In genomic region chr2:241833101-241833937, GRCh38 we compare ENCODE assay signal across 20 cellular contexts. TPM values are rescaled to one million over a fixed set of nuclear protein-coding genes. Genes with fewer than 3 reads are reported as not detected.
A peak's percentile ranks its signal among the peaks of the same experiment; 100 is the strongest.
DNase-seq lines count a peak whose midpoint lies in the region; TF ChIP-seq lines count a peak whose summit lies in the region.
"Had no signal": no experiment of that assay in that cellular context is flagged by ENCODE, and none has a peak within 500 bp of the region (broad histone marks: within the 10 kb centered on the region; RNA-seq: fewer than 3 reads in every experiment).

No MANE protein-coding gene starts in this region.

- no peaks in the 10 kb centered on the region for H4K20me1 ChIP-seq in GM23248 (ENCODE audit: insufficient read depth)

- H3F3A ChIP-seq in GM23248 (ENCODE audit: insufficient read depth) = peaks cover 6% of the 10 kb centered on the region; the same call in 1 of the 2 replicates

- H3K9me2 ChIP-seq in GM23248 (ENCODE audit: insufficient read depth) = no peaks in the 10 kb centered on the region

- H3K27ac ChIP-seq in 22Rv1 (peak overlapping the region; percentile 34), GM23248 (peak overlapping the region; percentile 21; the same call in 1 of the 2 replicates)
- H3K27ac ChIP-seq: heart right ventricle, ovary, spleen, upper lobe of left lung had no signal

- H3K4me3 ChIP-seq in GM23248 (no peak overlapping the region), foreskin fibroblast (ENCODE audit: low read depth in 1 of 2, low read length in 2 of 2) (no peak overlapping the region)
- H3K4me3 ChIP-seq: heart right ventricle, ovary, spleen, upper lobe of left lung had no signal

- H3K9me3 ChIP-seq in GM23248 (ENCODE audit: low read depth) = no peaks in the 10 kb centered on the region
- H3K9me3 ChIP-seq: heart right ventricle, ovary, upper lobe of left lung had no signal

- no peak overlapping the region for H3K9ac ChIP-seq in GM23248

- no peaks in the 10 kb centered on the region for H3K79me2 ChIP-seq in GM23248 (ENCODE audit: insufficient read depth)

- peaks cover 15% of the 10 kb centered on the region; the same call in 1 of the 2 replicates for H3K27me3 ChIP-seq in GM23248 (replicated peaks; ENCODE audit: insufficient read depth)
- H3K27me3 ChIP-seq: ovary, upper lobe of left lung had no signal

- no peaks in the 10 kb centered on the region for H3K36me3 ChIP-seq in GM23248 (ENCODE audit: low read depth)
- H3K36me3 ChIP-seq: heart right ventricle, ovary, spleen, upper lobe of left lung had no signal

- H3K4me2 ChIP-seq in GM23248 (ENCODE audit: unreplicated experiment) = peak overlapping the region; percentile 32

- peak; percentile 64 for DNase-seq in GM23248
- peak; percentile 44 for DNase-seq in astrocyte of the hippocampus (ENCODE audit: low read depth, low spot score)
- peak; percentile 30 to 62 for DNase-seq in foreskin fibroblast
- DNase-seq in cerebellar nuclear complex (lab: John Stamatoyannopoulos, UW) = no peak
- DNase-seq in NCI-H1105 treated with DMSO at 0.1 percent for 48 hours (lab: John Stamatoyannopoulos, UW) = no peak
- DNase-seq in NCI-H1092 (lab: John Stamatoyannopoulos, UW) = no peak
- no peak for DNase-seq in activated effector memory CD4-positive, alpha-beta T cell treated with Interleukin-2 at 50 U/mL for 16 hours
- DNase-seq: activated CD4-positive, alpha-beta T cell treated with anti-CD3 and anti-CD28 coated beads, Interleukin-2, amount 50 U/mL, for 1 hour; COR-L47; GDM1; heart right ventricle; kidney glomerular epithelial cell; NCI-H1092 treated with DMSO at 0.1 percent for 48 hours; NCI-H2227 treated with DMSO at 0.1 percent for 48 hours; ovary; spleen had no signal

- H3K4me1 ChIP-seq in GM23248 (ENCODE audit: insufficient read depth) = 0 out of 2 replicates have a peak, but pooled peaks cover 5% of the 10 kb centered on the region
- H3K4me1 ChIP-seq: heart right ventricle, spleen, upper lobe of left lung had no signal

- in situ Hi-C loops in GM23248 (cut with MboI) = no loop called here

- peak overlapping the region; percentile 20; the same call in 1 of the 2 replicates for H2AFZ ChIP-seq in GM23248

- WGBS in GM23248 (ENCODE audit: low coverage in 1 of 2, low lambda C conversion rate in 2 of 2, missing lambda C conversion rate in 2 of 2), 2 experiments = 29 to 34% methylated on average over 19 of the region's 19 CpGs

- TF ChIP-seq CTCF in 22Rv1 (IDR thresholded peaks at IDR 0.05) (no peak), foreskin fibroblast (IDR thresholded peaks at IDR 0.05; ENCODE audit: low read depth, low read length) (no peak)

RNA-seq across cellular contexts. Expression of gene NEU4, which starts 24.3 kb away (rescaled TPM):
- not detected in 2 replicates for total RNA-seq in GM23248 (2014; rRNA removed; shearing (Covaris generic))
- not detected in 2 replicates for polyA plus RNA-seq in GM23248 (2016; fragmentation: Nextera tagmentation; extraction: Ambion mirVana)
- total RNA-seq: bronchial epithelial cell, SK-MEL-5 had no signal

RNA-seq across cellular contexts. Expression of gene PDCD1, which starts 25.4 kb away (rescaled TPM):
- not detected in 2 replicates for total RNA-seq in GM23248 (2014; rRNA removed; shearing (Covaris generic))
- not detected in 2 replicates for polyA plus RNA-seq in GM23248 (2016; fragmentation: Nextera tagmentation; extraction: Ambion mirVana)
- total RNA-seq: bronchial epithelial cell, SK-MEL-5 had no signal

RNA-seq across cellular contexts. Expression of gene RTP5, which starts 36.2 kb away (rescaled TPM):
- total RNA-seq in GM23248 (2014; rRNA removed; shearing (Covaris generic)) = not detected in 2 replicates
- not detected in 2 replicates for polyA plus RNA-seq in GM23248 (2016; fragmentation: Nextera tagmentation; extraction: Ambion mirVana)
- total RNA-seq: bronchial epithelial cell, heart right ventricle, SK-MEL-5 had no signal
- polyA plus RNA-seq: ovary had no signal

RNA-seq across cellular contexts. Expression of gene GAL3ST2, which starts 56.7 kb away (rescaled TPM):
- not detected in 2 replicates for total RNA-seq in GM23248 (2014; rRNA removed; shearing (Covaris generic))
- not detected in 2 replicates for polyA plus RNA-seq in GM23248 (2016; fragmentation: Nextera tagmentation; extraction: Ambion mirVana)
- total RNA-seq: bronchial epithelial cell, SK-MEL-5 had no signal
- polyA plus RNA-seq: heart right ventricle, spleen had no signal

Comparison
In these comparisons a context has a peak if more than half of its experiments do, and no peak if none do; other contexts are left out.
1. DNase-seq: peak in GM23248 (single experiment), astrocyte of the hippocampus (single experiment) and foreskin fibroblast (2 of 2); none in cerebellar nuclear complex (0 of 2), NCI-H1105 treated with DMSO at 0.1 percent for 48 hours (single experiment), NCI-H1092 (single experiment) and activated effector memory CD4-positive, alpha-beta T cell treated with Interleukin-2 at 50 U/mL for 16 hours (single experiment).